In genomic region chr7:30412810-30413504, GRCh38 we compare ENCODE assay signal across 8 cellular contexts.
DNase-seq lines count a peak whose midpoint lies in the region; ATAC-seq and TF ChIP-seq lines count a peak whose summit lies in the region.

No MANE protein-coding gene starts in this region.

- H3K36me3 Mint-ChIP-seq in endothelial cell (ENCODE audit: low read depth, unreplicated experiment): peaks cover 12% of the 10 kb centered on the region

- no peaks in the 10 kb centered on the region for H3K27me3 ChIP-seq in Peyer's patch

- TF ChIP-seq CTCF in Peyer's patch (IDR thresholded peaks at IDR 0.05) (peak in 4 of 6 experiments; percentile 48 to 81 (median 74)), endothelial cell (IDR thresholded peaks at IDR 0.05; ENCODE audit: unreplicated experiment) (peak; percentile 24)

- H3K4me1 Mint-ChIP-seq in endothelial cell (ENCODE audit: unreplicated experiment): peaks cover 18% of the 10 kb centered on the region

- no peak overlapping the region for H3K27ac ChIP-seq in Peyer's patch

- H3K4me1 ChIP-seq in Peyer's patch: no peaks in the 10 kb centered on the region

- no peak for TF ChIP-seq POLR2A in Peyer's patch (IDR thresholded peaks at IDR 0.05)

- no peak overlapping the region for H3K4me3 ChIP-seq in Peyer's patch

- H3K27ac Mint-ChIP-seq in endothelial cell (ENCODE audit: unreplicated experiment): no peak overlapping the region

- ATAC-seq in HG03469 (IDR thresholded peaks at IDR 0.05; ENCODE audit: unreplicated experiment): no peak

- H3K9me3 Mint-ChIP-seq in endothelial cell (ENCODE audit: unreplicated experiment): peaks cover 11% of the 10 kb centered on the region

- H3K27me3 Mint-ChIP-seq in endothelial cell (ENCODE audit: unreplicated experiment): peaks cover 1% of the 10 kb centered on the region

- no peaks in the 10 kb centered on the region for H3K9me3 ChIP-seq in Peyer's patch

- no peak overlapping the region for H3K4me3 Mint-ChIP-seq in endothelial cell (ENCODE audit: unreplicated experiment)

- peak; percentile 26 for DNase-seq in COLO668 (lab: John Stamatoyannopoulos, UW; ENCODE audit: unreplicated experiment)
- DNase-seq in HK-2 (ENCODE audit: unreplicated experiment): peak; percentile 28
- DNase-seq in Peyer's patch: peak in 1 of 3 donors; percentile 61
- DNase-seq in endothelial cell (ENCODE audit: low spot score): peak; percentile 35
- peak; percentile 90 to 91 for DNase-seq in lung microvascular endothelial cell (ENCODE audit: low read depth in 2 of 2)
- no peak for DNase-seq in middle frontal gyrus (ENCODE audit: extremely low spot score, low spot score)
- no peak for DNase-seq in activated CD4-positive, alpha-beta T cell treated with anti-CD3 and anti-CD28 coated beads for 1 hour

- H3K36me3 ChIP-seq in Peyer's patch: no peaks in the 10 kb centered on the region

Comparison
In these comparisons a context has a peak if more than half of its experiments do, and no peak if none do; other contexts are left out.
1. DNase-seq: peak in COLO668 (single experiment), HK-2 (single experiment), endothelial cell (single experiment) and lung microvascular endothelial cell (2 of 2); none in middle frontal gyrus (single experiment) and activated CD4-positive, alpha-beta T cell treated with anti-CD3 and anti-CD28 coated beads for 1 hour (single experiment).